ENCODE assay signal across 1 cellular context in the genomic region with DNA sequence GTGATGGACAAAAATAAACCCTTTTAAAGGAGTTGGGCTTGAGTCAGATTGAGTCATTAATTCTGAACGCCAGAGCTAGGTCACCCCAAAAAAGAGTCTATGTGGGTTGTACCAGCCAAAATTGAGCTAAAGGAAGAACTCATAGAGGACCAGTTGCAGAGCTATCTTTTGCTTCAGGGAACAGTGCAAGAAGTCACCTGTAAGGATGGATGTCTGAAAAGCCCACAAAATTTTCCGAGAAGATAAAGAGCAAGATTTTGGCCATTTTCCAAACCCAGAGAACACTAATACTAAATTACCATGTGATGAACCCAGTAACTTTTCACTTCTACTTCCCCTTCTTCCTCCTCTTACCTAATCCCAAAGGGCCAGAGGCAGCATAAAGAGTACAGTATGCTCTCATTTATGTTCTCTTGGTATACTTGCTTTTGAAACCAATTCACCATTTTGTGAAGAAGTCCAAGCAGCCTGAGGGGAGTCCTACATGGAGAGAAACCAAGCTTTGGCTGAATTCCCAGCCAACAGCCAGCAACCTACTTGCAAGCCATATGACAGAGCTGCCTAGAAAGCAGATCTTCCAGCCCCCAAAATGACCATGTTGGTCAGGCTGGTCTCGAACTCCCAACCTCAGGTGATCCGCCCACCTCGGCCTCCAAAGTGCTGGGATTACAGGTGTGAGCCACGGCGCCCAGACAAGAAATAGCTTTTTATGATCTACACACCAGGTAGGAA.
A peak's percentile ranks its signal among the peaks of the same experiment; 100 is the strongest.
TF ChIP-seq lines count a peak whose summit lies in the region.

No MANE protein-coding gene starts in this region.

TF ChIP-seq in GM12878, 131 proteins besides CTCF, POLR2A, EP300 and RAD21 (continued from another document and continues in another):
- TF ChIP-seq, protein P1, sequence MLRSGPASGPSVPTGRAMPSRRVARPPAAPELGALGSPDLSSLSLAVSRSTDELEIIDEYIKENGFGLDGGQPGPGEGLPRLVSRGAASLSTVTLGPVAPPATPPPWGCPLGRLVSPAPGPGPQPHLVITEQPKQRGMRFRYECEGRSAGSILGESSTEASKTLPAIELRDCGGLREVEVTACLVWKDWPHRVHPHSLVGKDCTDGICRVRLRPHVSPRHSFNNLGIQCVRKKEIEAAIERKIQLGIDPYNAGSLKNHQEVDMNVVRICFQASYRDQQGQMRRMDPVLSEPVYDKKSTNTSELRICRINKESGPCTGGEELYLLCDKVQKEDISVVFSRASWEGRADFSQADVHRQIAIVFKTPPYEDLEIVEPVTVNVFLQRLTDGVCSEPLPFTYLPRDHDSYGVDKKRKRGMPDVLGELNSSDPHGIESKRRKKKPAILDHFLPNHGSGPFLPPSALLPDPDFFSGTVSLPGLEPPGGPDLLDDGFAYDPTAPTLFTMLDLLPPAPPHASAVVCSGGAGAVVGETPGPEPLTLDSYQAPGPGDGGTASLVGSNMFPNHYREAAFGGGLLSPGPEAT (IDR thresholded peaks at IDR 0.05; ENCODE audit: low read depth), result peak; percentile 90
- TF ChIP-seq SIX5 (IDR thresholded peaks at IDR 0.05; ENCODE audit: low read depth, low read length, severe bottlenecking) (no peak), LARP7 (IDR thresholded peaks at IDR 0.05) (no peak), SMAD1 (IDR thresholded peaks at IDR 0.05; ENCODE audit: low read depth, partially characterized antibody) (peak; percentile 88), HDGF (IDR thresholded peaks at IDR 0.05) (no peak), ZNF217 (IDR thresholded peaks at IDR 0.05) (0 out of 2 replicates have a peak, but pooled peaks have one; percentile 72), IRF4 (IDR thresholded peaks at IDR 0.05; ENCODE audit: low read depth, low read length) (no peak), ZNF207 (IDR thresholded peaks at IDR 0.05; ENCODE audit: borderline replicate concordance) (no peak), KAT2A (conservative IDR thresholded peaks at IDR 0.05; ENCODE audit: control insufficient read depth, low read depth, low read length) (no peak), SUZ12 (IDR thresholded peaks at IDR 0.05; ENCODE audit: unreplicated experiment) (no peak), MEF2B (IDR thresholded peaks at IDR 0.05; ENCODE audit: partially characterized antibody, poor library complexity, severe bottlenecking) (peak; percentile 87), TCF7 (IDR thresholded peaks at IDR 0.05; ENCODE audit: borderline replicate concordance) (no peak), YBX1 (IDR thresholded peaks at IDR 0.05) (no peak), RELA (IDR thresholded peaks at IDR 0.05; ENCODE audit: borderline replicate concordance, partially characterized antibody) (no peak), DPF2 (IDR thresholded peaks at IDR 0.05) (peak; percentile 63; the same call in 1 of the 2 replicates), RUNX3 (IDR thresholded peaks at IDR 0.05; ENCODE audit: low read length) (no peak)
- TF ChIP-seq, protein P2, sequence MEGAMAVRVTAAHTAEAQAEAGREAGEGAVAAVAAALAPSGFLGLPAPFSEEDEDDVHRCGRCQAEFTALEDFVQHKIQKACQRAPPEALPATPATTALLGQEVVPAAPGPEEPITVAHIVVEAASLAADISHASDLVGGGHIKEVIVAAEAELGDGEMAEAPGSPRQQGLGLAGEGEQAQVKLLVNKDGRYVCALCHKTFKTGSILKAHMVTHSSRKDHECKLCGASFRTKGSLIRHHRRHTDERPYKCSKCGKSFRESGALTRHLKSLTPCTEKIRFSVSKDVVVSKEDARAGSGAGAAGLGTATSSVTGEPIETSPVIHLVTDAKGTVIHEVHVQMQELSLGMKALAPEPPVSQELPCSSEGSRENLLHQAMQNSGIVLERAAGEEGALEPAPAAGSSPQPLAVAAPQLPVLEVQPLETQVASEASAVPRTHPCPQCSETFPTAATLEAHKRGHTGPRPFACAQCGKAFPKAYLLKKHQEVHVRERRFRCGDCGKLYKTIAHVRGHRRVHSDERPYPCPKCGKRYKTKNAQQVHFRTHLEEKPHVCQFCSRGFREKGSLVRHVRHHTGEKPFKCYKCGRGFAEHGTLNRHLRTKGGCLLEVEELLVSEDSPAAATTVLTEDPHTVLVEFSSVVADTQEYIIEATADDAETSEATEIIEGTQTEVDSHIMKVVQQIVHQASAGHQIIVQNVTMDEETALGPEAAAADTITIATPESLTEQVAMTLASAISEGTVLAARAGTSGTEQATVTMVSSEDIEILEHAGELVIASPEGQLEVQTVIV (IDR thresholded peaks at IDR 0.05; ENCODE audit: borderline replicate concordance, partially characterized antibody), result no peak
- TF ChIP-seq, protein P3, sequence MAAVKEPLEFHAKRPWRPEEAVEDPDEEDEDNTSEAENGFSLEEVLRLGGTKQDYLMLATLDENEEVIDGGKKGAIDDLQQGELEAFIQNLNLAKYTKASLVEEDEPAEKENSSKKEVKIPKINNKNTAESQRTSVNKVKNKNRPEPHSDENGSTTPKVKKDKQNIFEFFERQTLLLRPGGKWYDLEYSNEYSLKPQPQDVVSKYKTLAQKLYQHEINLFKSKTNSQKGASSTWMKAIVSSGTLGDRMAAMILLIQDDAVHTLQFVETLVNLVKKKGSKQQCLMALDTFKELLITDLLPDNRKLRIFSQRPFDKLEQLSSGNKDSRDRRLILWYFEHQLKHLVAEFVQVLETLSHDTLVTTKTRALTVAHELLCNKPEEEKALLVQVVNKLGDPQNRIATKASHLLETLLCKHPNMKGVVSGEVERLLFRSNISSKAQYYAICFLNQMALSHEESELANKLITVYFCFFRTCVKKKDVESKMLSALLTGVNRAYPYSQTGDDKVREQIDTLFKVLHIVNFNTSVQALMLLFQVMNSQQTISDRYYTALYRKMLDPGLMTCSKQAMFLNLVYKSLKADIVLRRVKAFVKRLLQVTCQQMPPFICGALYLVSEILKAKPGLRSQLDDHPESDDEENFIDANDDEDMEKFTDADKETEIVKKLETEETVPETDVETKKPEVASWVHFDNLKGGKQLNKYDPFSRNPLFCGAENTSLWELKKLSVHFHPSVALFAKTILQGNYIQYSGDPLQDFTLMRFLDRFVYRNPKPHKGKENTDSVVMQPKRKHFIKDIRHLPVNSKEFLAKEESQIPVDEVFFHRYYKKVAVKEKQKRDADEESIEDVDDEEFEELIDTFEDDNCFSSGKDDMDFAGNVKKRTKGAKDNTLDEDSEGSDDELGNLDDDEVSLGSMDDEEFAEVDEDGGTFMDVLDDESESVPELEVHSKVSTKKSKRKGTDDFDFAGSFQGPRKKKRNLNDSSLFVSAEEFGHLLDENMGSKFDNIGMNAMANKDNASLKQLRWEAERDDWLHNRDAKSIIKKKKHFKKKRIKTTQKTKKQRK (IDR thresholded peaks at IDR 0.05; ENCODE audit: low read depth, low read length), result no peak
- TF ChIP-seq, protein P4, sequence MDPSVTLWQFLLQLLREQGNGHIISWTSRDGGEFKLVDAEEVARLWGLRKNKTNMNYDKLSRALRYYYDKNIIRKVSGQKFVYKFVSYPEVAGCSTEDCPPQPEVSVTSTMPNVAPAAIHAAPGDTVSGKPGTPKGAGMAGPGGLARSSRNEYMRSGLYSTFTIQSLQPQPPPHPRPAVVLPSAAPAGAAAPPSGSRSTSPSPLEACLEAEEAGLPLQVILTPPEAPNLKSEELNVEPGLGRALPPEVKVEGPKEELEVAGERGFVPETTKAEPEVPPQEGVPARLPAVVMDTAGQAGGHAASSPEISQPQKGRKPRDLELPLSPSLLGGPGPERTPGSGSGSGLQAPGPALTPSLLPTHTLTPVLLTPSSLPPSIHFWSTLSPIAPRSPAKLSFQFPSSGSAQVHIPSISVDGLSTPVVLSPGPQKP (IDR thresholded peaks at IDR 0.05; ENCODE audit: low read depth, low read length), result no peak
- TF ChIP-seq, protein P5, sequence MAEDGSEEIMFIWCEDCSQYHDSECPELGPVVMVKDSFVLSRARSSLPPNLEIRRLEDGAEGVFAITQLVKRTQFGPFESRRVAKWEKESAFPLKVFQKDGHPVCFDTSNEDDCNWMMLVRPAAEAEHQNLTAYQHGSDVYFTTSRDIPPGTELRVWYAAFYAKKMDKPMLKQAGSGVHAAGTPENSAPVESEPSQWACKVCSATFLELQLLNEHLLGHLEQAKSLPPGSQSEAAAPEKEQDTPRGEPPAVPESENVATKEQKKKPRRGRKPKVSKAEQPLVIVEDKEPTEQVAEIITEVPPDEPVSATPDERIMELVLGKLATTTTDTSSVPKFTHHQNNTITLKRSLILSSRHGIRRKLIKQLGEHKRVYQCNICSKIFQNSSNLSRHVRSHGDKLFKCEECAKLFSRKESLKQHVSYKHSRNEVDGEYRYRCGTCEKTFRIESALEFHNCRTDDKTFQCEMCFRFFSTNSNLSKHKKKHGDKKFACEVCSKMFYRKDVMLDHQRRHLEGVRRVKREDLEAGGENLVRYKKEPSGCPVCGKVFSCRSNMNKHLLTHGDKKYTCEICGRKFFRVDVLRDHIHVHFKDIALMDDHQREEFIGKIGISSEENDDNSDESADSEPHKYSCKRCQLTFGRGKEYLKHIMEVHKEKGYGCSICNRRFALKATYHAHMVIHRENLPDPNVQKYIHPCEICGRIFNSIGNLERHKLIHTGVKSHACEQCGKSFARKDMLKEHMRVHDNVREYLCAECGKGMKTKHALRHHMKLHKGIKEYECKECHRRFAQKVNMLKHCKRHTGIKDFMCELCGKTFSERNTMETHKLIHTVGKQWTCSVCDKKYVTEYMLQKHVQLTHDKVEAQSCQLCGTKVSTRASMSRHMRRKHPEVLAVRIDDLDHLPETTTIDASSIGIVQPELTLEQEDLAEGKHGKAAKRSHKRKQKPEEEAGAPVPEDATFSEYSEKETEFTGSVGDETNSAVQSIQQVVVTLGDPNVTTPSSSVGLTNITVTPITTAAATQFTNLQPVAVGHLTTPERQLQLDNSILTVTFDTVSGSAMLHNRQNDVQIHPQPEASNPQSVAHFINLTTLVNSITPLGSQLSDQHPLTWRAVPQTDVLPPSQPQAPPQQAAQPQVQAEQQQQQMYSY (CRISPR knock-in tag; IDR thresholded peaks at IDR 0.05), result no peak
- TF ChIP-seq, protein P6, sequence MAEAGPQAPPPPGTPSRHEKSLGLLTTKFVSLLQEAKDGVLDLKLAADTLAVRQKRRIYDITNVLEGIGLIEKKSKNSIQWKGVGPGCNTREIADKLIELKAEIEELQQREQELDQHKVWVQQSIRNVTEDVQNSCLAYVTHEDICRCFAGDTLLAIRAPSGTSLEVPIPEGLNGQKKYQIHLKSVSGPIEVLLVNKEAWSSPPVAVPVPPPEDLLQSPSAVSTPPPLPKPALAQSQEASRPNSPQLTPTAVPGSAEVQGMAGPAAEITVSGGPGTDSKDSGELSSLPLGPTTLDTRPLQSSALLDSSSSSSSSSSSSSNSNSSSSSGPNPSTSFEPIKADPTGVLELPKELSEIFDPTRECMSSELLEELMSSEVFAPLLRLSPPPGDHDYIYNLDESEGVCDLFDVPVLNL (IDR thresholded peaks at IDR 0.05; ENCODE audit: low read depth, low read length), result no peak
- TF ChIP-seq, protein P7, sequence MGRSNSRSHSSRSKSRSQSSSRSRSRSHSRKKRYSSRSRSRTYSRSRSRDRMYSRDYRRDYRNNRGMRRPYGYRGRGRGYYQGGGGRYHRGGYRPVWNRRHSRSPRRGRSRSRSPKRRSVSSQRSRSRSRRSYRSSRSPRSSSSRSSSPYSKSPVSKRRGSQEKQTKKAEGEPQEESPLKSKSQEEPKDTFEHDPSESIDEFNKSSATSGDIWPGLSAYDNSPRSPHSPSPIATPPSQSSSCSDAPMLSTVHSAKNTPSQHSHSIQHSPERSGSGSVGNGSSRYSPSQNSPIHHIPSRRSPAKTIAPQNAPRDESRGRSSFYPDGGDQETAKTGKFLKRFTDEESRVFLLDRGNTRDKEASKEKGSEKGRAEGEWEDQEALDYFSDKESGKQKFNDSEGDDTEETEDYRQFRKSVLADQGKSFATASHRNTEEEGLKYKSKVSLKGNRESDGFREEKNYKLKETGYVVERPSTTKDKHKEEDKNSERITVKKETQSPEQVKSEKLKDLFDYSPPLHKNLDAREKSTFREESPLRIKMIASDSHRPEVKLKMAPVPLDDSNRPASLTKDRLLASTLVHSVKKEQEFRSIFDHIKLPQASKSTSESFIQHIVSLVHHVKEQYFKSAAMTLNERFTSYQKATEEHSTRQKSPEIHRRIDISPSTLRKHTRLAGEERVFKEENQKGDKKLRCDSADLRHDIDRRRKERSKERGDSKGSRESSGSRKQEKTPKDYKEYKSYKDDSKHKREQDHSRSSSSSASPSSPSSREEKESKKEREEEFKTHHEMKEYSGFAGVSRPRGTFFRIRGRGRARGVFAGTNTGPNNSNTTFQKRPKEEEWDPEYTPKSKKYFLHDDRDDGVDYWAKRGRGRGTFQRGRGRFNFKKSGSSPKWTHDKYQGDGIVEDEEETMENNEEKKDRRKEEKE (IDR thresholded peaks at IDR 0.05), result no peak
- TF ChIP-seq, protein P8, sequence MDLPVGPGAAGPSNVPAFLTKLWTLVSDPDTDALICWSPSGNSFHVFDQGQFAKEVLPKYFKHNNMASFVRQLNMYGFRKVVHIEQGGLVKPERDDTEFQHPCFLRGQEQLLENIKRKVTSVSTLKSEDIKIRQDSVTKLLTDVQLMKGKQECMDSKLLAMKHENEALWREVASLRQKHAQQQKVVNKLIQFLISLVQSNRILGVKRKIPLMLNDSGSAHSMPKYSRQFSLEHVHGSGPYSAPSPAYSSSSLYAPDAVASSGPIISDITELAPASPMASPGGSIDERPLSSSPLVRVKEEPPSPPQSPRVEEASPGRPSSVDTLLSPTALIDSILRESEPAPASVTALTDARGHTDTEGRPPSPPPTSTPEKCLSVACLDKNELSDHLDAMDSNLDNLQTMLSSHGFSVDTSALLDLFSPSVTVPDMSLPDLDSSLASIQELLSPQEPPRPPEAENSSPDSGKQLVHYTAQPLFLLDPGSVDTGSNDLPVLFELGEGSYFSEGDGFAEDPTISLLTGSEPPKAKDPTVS (IDR thresholded peaks at IDR 0.05; ENCODE audit: low read depth, low read length), result no peak
- TF ChIP-seq, protein P9, sequence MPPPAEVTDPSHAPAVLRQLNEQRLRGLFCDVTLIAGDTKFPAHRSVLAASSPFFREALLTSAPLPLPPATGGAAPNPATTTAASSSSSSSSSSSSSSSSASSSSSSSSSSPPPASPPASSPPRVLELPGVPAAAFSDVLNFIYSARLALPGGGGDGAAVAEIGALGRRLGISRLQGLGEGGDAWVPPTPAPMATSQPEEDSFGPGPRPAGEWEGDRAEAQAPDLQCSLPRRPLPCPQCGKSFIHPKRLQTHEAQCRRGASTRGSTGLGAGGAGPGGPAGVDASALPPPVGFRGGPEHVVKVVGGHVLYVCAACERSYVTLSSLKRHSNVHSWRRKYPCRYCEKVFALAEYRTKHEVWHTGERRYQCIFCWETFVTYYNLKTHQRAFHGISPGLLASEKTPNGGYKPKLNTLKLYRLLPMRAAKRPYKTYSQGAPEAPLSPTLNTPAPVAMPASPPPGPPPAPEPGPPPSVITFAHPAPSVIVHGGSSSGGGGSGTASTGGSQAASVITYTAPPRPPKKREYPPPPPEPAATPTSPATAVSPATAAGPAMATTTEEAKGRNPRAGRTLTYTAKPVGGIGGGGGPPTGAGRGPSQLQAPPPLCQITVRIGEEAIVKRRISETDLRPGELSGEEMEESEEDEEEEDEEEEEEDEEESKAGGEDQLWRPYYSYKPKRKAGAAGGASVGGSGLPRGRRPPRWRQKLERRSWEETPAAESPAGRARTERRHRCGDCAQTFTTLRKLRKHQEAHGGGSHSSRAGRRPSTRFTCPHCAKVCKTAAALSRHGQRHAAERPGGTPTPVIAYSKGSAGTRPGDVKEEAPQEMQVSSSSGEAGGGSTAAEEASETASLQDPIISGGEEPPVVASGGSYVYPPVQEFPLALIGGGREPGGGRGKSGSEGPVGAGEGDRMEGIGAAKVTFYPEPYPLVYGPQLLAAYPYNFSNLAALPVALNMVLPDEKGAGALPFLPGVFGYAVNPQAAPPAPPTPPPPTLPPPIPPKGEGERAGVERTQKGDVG (CRISPR knock-in tag; IDR thresholded peaks at IDR 0.05), result no peak
- TF ChIP-seq, protein P10, sequence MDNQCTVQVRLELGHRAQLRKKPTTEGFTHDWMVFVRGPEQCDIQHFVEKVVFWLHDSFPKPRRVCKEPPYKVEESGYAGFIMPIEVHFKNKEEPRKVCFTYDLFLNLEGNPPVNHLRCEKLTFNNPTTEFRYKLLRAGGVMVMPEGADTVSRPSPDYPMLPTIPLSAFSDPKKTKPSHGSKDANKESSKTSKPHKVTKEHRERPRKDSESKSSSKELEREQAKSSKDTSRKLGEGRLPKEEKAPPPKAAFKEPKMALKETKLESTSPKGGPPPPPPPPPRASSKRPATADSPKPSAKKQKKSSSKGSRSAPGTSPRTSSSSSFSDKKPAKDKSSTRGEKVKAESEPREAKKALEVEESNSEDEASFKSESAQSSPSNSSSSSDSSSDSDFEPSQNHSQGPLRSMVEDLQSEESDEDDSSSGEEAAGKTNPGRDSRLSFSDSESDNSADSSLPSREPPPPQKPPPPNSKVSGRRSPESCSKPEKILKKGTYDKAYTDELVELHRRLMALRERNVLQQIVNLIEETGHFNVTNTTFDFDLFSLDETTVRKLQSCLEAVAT (IDR thresholded peaks at IDR 0.05), result no peak
